Comparison of ENCODE assay signal across 10 cellular contexts in the genomic region with DNA sequence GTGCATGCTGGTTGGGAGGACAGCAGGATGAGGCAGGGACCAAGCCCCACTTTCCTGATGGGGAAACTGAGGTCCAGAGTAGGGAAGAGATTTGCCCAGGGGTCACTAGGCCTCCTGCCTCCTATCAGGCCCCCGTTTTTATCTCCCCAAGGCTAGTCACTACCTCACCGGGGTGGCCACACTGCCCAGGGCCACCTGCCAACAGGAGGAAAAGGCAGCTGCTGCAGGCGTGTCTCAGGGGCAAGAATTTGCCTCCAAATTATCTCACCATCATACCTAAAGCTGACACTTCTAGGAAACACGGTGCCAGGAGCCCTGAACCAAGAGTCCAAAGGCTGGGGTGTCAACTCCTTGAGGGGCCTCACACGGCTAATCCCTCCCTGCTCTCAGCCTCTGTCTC. TPM values are rescaled to one million over a fixed set of nuclear protein-coding genes. Genes with fewer than 3 reads are reported as not detected.
"Had no signal": no experiment of that assay in that cellular context is flagged by ENCODE, and none has a peak within 500 bp of the region (broad histone marks: within the 10 kb centered on the region; RNA-seq: fewer than 3 reads in every experiment).

No MANE protein-coding gene starts in this region.

- H3K27me3 ChIP-seq: dorsolateral prefrontal cortex, testis had no signal

- H3K36me3 Mint-ChIP-seq: activated naive CD4-positive, alpha-beta T cell treated with anti-CD3 and anti-CD28 coated beads, Interleukin-2, amount 50 U/mL, for 72 hours; naive thymus-derived CD4-positive, alpha-beta T cell had no signal

- H3K4me3 Mint-ChIP-seq: activated T-cell treated with anti-CD3 and anti-CD28 coated beads, Interleukin-2, amount 50 U/mL, for 72 hours; naive thymus-derived CD4-positive, alpha-beta T cell had no signal

- H3K9ac ChIP-seq: parathyroid adenoma had no signal

- H3K9me3 ChIP-seq: gastroesophageal sphincter, left ventricle myocardium inferior, psoas muscle, testis had no signal

- H3K9me3 Mint-ChIP-seq: activated naive CD4-positive, alpha-beta T cell treated with anti-CD3 and anti-CD28 coated beads, Interleukin-2, amount 50 U/mL, for 72 hours; activated T-cell treated with anti-CD3 and anti-CD28 coated beads, Interleukin-2, amount 50 U/mL, for 72 hours had no signal

- H3K27ac ChIP-seq: coronary artery, dorsolateral prefrontal cortex, gastroesophageal sphincter, left ventricle myocardium inferior, parathyroid adenoma, psoas muscle, testis had no signal

- H3K4me3 ChIP-seq: coronary artery, dorsolateral prefrontal cortex, gastroesophageal sphincter, left ventricle myocardium inferior, psoas muscle, testis had no signal

- H3K27ac Mint-ChIP-seq: activated naive CD4-positive, alpha-beta T cell treated with anti-CD3 and anti-CD28 coated beads, Interleukin-2, amount 50 U/mL, for 72 hours; activated T-cell treated with anti-CD3 and anti-CD28 coated beads, Interleukin-2, amount 50 U/mL, for 72 hours had no signal

- H3K36me3 ChIP-seq: left ventricle myocardium inferior had no signal

- H3K79me2 ChIP-seq: parathyroid adenoma had no signal

- H3K4me1 Mint-ChIP-seq: naive thymus-derived CD4-positive, alpha-beta T cell had no signal

- H2AFZ ChIP-seq: parathyroid adenoma had no signal

- H3K4me1 ChIP-seq: gastroesophageal sphincter, left ventricle myocardium inferior, parathyroid adenoma, psoas muscle, testis had no signal

RNA-seq across cellular contexts. Expression of a gene that starts 59.7 kb away (rescaled TPM):
- polyA plus RNA-seq: naive thymus-derived CD4-positive, alpha-beta T cell had no signal
